In the genomic region with DNA sequence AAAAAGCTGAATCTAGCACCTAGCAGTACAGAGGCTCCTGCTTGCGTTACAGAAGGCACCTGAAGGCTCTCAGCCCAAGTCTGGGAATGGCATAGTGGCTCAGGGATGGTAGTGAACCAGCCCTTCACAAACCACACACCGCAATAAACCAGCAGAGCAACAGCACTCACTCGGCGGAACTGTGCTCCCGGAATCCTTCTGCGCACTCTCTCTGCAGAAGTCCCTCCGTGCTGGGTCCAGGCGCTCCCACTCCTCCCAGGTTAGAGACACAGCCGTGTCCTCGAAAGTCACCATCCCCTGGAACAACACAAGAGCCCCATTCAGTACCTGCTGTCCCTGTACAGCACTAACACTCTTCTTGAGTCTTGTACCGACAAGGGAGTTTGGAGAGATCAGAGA, we compare ENCODE assay signal across 9 cellular contexts. TPM values are rescaled to one million over a fixed set of nuclear protein-coding genes. Genes with fewer than 3 reads are reported as not detected.
DNase-seq lines count a peak whose midpoint lies in the region; ATAC-seq and TF ChIP-seq lines count a peak whose summit lies in the region.
"Had no signal": no experiment of that assay in that cellular context is flagged by ENCODE, and none has a peak within 500 bp of the region (broad histone marks: within the 10 kb centered on the region; RNA-seq: fewer than 3 reads in every experiment).

No MANE protein-coding gene starts in this region.

- H3K36me3 ChIP-seq in iPS-18a (ENCODE audit: control insufficient read depth, low read depth, low read length): peaks cover 10% of the 10 kb centered on the region

- H3K9ac ChIP-seq in iPS-18a (ENCODE audit: low read length): no peak overlapping the region

- peak overlapping the region; percentile 96 for H3K4me3 Mint-ChIP-seq in T-helper 1 cell treated with Interleukin-12 subunit alpha and Interleukin-12 subunit beta and Interleukin-4 antibody, amounts not matched to agents 30 μg/mL and 1 μg/mL, for 36 hours
- peak overlapping the region; percentile 99 for H3K4me3 Mint-ChIP-seq in WTC11
- H3K4me3 Mint-ChIP-seq in stimulated activated naive CD8-positive, alpha-beta T cell treated with anti-CD3 and anti-CD28 coated beads, Interleukin-15, amount 100 ng/mL, for 72 hours: peak overlapping the region; percentile 93 to 98

- ATAC-seq in WTC11 (no peak), omental fat pad (ENCODE audit: low FRiP score) (no peak)
- no peak for ATAC-seq in stimulated activated naive CD8-positive, alpha-beta T cell treated with anti-CD3 and anti-CD28 coated beads, Interleukin-15, amount 100 ng/mL, for 72 hours

- H3K36me3 Mint-ChIP-seq in T-helper 1 cell treated with Interleukin-12 subunit alpha and Interleukin-12 subunit beta and Interleukin-4 antibody, amounts not matched to agents 30 μg/mL and 1 μg/mL, for 36 hours (ENCODE audit: low read depth): peaks cover 59% of the 10 kb centered on the region
- H3K36me3 Mint-ChIP-seq in WTC11: peaks cover 36% of the 10 kb centered on the region

- H3K27ac ChIP-seq in iPS-18a (ENCODE audit: low read length): no peak overlapping the region

- TF ChIP-seq CTCF in WTC11 (IDR thresholded peaks at IDR 0.05) (no peak), omental fat pad (IDR thresholded peaks at IDR 0.05) (no peak)

- H3K27me3 Mint-ChIP-seq in T-helper 1 cell treated with Interleukin-12 subunit alpha and Interleukin-12 subunit beta and Interleukin-4 antibody, amounts not matched to agents 30 μg/mL and 1 μg/mL, for 36 hours (ENCODE audit: low read depth): no peaks in the 10 kb centered on the region
- H3K27me3 Mint-ChIP-seq in WTC11 (ENCODE audit: low read depth): no peaks in the 10 kb centered on the region
- H3K27me3 Mint-ChIP-seq in stimulated activated naive CD8-positive, alpha-beta T cell treated with anti-CD3 and anti-CD28 coated beads, Interleukin-15, amount 100 ng/mL, for 72 hours: no peaks in the 10 kb centered on the region

- H3K9me3 Mint-ChIP-seq in T-helper 1 cell treated with Interleukin-12 subunit alpha and Interleukin-12 subunit beta and Interleukin-4 antibody, amounts not matched to agents 30 μg/mL and 1 μg/mL, for 36 hours: peaks cover 22% of the 10 kb centered on the region
- H3K9me3 Mint-ChIP-seq in WTC11: peaks cover 19% of the 10 kb centered on the region
- H3K9me3 Mint-ChIP-seq in stimulated activated naive CD8-positive, alpha-beta T cell treated with anti-CD3 and anti-CD28 coated beads, Interleukin-15, amount 100 ng/mL, for 72 hours: peaks cover 14 to 17% of the 10 kb centered on the region in 2 donors

- H3K4me3 ChIP-seq in iPS-18a (ENCODE audit: low read length): peak overlapping the region; percentile 95

- no peaks in the 10 kb centered on the region for H3K27me3 ChIP-seq in iPS-18a (ENCODE audit: control insufficient read depth, insufficient read depth, low read length)

- POLR2A ChIA-PET in WTC11 (lab: Charles Lee): no interaction called here

- H3K9me3 ChIP-seq in iPS-18a (ENCODE audit: control insufficient read depth, low read depth, low read length): peaks cover 3% of the 10 kb centered on the region

- peak overlapping the region; percentile 97 for H3K27ac Mint-ChIP-seq in T-helper 1 cell treated with Interleukin-12 subunit alpha and Interleukin-12 subunit beta and Interleukin-4 antibody, amounts not matched to agents 30 μg/mL and 1 μg/mL, for 36 hours
- peak overlapping the region; percentile 73; the same call in 1 of the 2 replicates for H3K27ac Mint-ChIP-seq in WTC11
- H3K27ac Mint-ChIP-seq in stimulated activated naive CD8-positive, alpha-beta T cell treated with anti-CD3 and anti-CD28 coated beads, Interleukin-15, amount 100 ng/mL, for 72 hours: peak overlapping the region; percentile 84 to 98

- peaks cover 3% of the 10 kb centered on the region for H3K4me1 ChIP-seq in iPS-18a (ENCODE audit: control insufficient read depth, low read depth, low read length)

- no peak for DNase-seq in T-helper 1 cell
- no peak for DNase-seq in WTC11 (ENCODE audit: low spot score)
- DNase-seq in stimulated activated naive CD8-positive, alpha-beta T cell treated with anti-CD3 and anti-CD28 coated beads, Interleukin-15, amount 100 ng/mL, for 72 hours: no peak
- DNase-seq in GOT3 (lab: John Stamatoyannopoulos, UW): no peak
- DNase-seq in omental fat pad (ENCODE audit: low spot score): no peak
- no peak for DNase-seq in NCI-H1417 treated with DMSO at 0.1 percent for 48 hours (lab: John Stamatoyannopoulos, UW)
- DNase-seq: NCI-H187 had no signal

- H3K4me1 Mint-ChIP-seq in T-helper 1 cell treated with Interleukin-12 subunit alpha and Interleukin-12 subunit beta and Interleukin-4 antibody, amounts not matched to agents 30 μg/mL and 1 μg/mL, for 36 hours (ENCODE audit: low read depth): peaks cover 17% of the 10 kb centered on the region
- H3K4me1 Mint-ChIP-seq in WTC11: peaks cover 15% of the 10 kb centered on the region
- H3K4me1 Mint-ChIP-seq in stimulated activated naive CD8-positive, alpha-beta T cell treated with anti-CD3 and anti-CD28 coated beads, Interleukin-15, amount 100 ng/mL, for 72 hours: peaks cover 32% of the 10 kb centered on the region

- CTCF ChIA-PET in WTC11 (lab: Charles Lee): no interaction called here

TF ChIP-seq in WTC11, 78 proteins besides CTCF, POLR2A, EP300 and RAD21:
- TF ChIP-seq ZNF138 (CRISPR knock-in tag; conservative IDR thresholded peaks at IDR 0.05) (no peak), GTF2I (CRISPR knock-in tag; conservative IDR thresholded peaks at IDR 0.05) (no peak), GRHL2 (CRISPR knock-in tag; IDR thresholded peaks at IDR 0.05; ENCODE audit: insufficient replicate concordance, severe bottlenecking) (no peak), ZNF219 (CRISPR knock-in tag; IDR thresholded peaks at IDR 0.05; ENCODE audit: borderline replicate concordance) (no peak), TEAD4 (CRISPR knock-in tag; IDR thresholded peaks at IDR 0.05) (no peak), GABPB1 (CRISPR knock-in tag; IDR thresholded peaks at IDR 0.05) (no peak)
- TF ChIP-seq, protein P1, sequence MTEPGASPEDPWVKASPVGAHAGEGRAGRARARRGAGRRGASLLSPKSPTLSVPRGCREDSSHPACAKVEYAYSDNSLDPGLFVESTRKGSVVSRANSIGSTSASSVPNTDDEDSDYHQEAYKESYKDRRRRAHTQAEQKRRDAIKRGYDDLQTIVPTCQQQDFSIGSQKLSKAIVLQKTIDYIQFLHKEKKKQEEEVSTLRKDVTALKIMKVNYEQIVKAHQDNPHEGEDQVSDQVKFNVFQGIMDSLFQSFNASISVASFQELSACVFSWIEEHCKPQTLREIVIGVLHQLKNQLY (CRISPR knock-in tag; IDR thresholded peaks at IDR 0.05): no peak
TF ChIP-seq in WTC11: peak in this region for 0.

RNA-seq across cellular contexts. Expression of a gene that starts 1.5 kb away (rescaled TPM):
- 23.0 to 24.0 TPM (median 23.1 TPM) in 3 replicates for total RNA-seq in WTC11 (2021)
- 10 to 100 TPM; 23.7 to 46.7 (median 35.6) TPM for total RNA-seq in omental fat pad

RNA-seq across cellular contexts. Expression of a gene that starts 5.9 kb away (rescaled TPM):
- total RNA-seq in WTC11 (2021) (14.5 to 15.7 TPM (median 15.5 TPM) in 3 replicates), omental fat pad (10 to 100 TPM in 1 of 4 donors, 1 to 10 TPM in 3; 6.1 to 10.2 (median 7.8) TPM)

RNA-seq across cellular contexts. Expression of a gene that starts 25.9 kb away (rescaled TPM):
- total RNA-seq in WTC11 (2021) (11.7 to 14.0 TPM (median 12.8 TPM) in 3 replicates), omental fat pad (10 to 100 TPM in 1 of 4 donors, 1 to 10 TPM in 3; 3.4 to 11.5 (median 7.1) TPM)

RNA-seq across cellular contexts. Expression of a gene that starts 32.6 kb away (rescaled TPM):
- total RNA-seq in WTC11 (2021): 454 to 480 TPM (median 463 TPM) in 3 replicates
- total RNA-seq in omental fat pad: 1,000 to 10,000 TPM in 2 of 4 donors, 100 to 1,000 TPM in 2; 572 to 1,317 (median 943) TPM

RNA-seq across cellular contexts. Expression of a gene that starts 53.4 kb away (rescaled TPM):
- total RNA-seq in WTC11 (2021) (5.9 to 7.2 TPM (median 6.6 TPM) in 3 replicates), omental fat pad (1 to 10 TPM; 2.8 to 5.8 (median 3.3) TPM)
